Comparison of ENCODE assay signal across 1 cellular context in the genomic region with DNA sequence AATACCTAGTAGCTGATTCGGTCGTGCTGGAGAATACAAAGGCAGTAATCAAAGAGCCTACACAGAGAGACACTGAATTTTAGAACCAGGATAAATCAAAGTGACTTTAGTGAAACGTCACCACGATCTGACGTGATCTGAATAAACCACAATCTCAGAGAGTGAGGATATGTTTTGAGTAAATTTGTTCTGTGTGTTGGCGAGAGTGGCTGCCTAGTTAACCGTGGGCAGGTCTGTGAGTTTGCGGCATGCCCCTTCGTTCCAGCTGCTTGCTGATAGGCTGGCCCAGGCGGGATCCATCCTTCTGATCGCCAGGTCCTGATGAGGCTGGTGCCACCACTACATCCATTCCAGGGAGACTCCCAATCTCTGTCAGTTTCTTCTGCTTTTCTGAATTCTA.
TF ChIP-seq lines count a peak whose summit lies in the region.

No MANE protein-coding gene starts in this region.

TF ChIP-seq in WTC11, 78 proteins besides CTCF, POLR2A, EP300 and RAD21 (continued from another document):
- no peak for TF ChIP-seq SMAD3 (CRISPR knock-in tag; IDR thresholded peaks at IDR 0.05; ENCODE audit: borderline replicate concordance)
TF ChIP-seq in WTC11: peak in this region for 0.
